ENCODE assay signal across 1 cellular context in genomic region chrX:135520553-135521404, GRCh38.
TF ChIP-seq lines count a peak whose summit lies in the region.

Gene INTS6L (plus strand): TSS chrX:135520660. CDS start chrX:135520993, 333 bp downstream.

TF ChIP-seq in HepG2, 621 proteins besides CTCF, POLR2A, EP300 and RAD21 (continued from another document):
- TF ChIP-seq ZBTB40 (IDR thresholded peaks at IDR 0.05) (no peak), ZBTB40 (CRISPR knock-in tag; IDR thresholded peaks at IDR 0.05) (no peak), PRPF4 (IDR thresholded peaks at IDR 0.05; ENCODE audit: low read depth, low read length, poor library complexity, severe bottlenecking) (no peak), PBX3 (CRISPR knock-in tag; IDR thresholded peaks at IDR 0.05; ENCODE audit: borderline replicate concordance) (no peak), TEF (CRISPR knock-in tag; IDR thresholded peaks at IDR 0.05) (no peak), SNAPC4 (CRISPR knock-in tag; IDR thresholded peaks at IDR 0.05) (no peak), NAIF1 (CRISPR knock-in tag; IDR thresholded peaks at IDR 0.05; ENCODE audit: borderline replicate concordance) (no peak), KDM4B (CRISPR knock-in tag; IDR thresholded peaks at IDR 0.05) (no peak), MYC (CRISPR knock-in tag; IDR thresholded peaks at IDR 0.05; ENCODE audit: borderline replicate concordance) (no peak), FIP1L1 (IDR thresholded peaks at IDR 0.05; ENCODE audit: borderline replicate concordance, insufficient read depth, low read depth, low read length) (no peak), PAWR (CRISPR knock-in tag; IDR thresholded peaks at IDR 0.05; ENCODE audit: borderline replicate concordance) (no peak), SIN3B (IDR thresholded peaks at IDR 0.05; ENCODE audit: low read length) (no peak), ZBTB49 (CRISPR knock-in tag; IDR thresholded peaks at IDR 0.05; ENCODE audit: borderline replicate concordance) (no peak), ZBTB37 (CRISPR knock-in tag; IDR thresholded peaks at IDR 0.05) (no peak), SOX6 (IDR thresholded peaks at IDR 0.05) (no peak), SOX6 (CRISPR knock-in tag; IDR thresholded peaks at IDR 0.05) (no peak), KAT8 (CRISPR knock-in tag; IDR thresholded peaks at IDR 0.05) (no peak), ZNF687 (CRISPR knock-in tag; IDR thresholded peaks at IDR 0.05) (no peak), ZBTB46 (CRISPR knock-in tag; IDR thresholded peaks at IDR 0.05; ENCODE audit: borderline replicate concordance) (no peak)
